ENCODE assay signal across 8 cellular contexts in the genomic region with DNA sequence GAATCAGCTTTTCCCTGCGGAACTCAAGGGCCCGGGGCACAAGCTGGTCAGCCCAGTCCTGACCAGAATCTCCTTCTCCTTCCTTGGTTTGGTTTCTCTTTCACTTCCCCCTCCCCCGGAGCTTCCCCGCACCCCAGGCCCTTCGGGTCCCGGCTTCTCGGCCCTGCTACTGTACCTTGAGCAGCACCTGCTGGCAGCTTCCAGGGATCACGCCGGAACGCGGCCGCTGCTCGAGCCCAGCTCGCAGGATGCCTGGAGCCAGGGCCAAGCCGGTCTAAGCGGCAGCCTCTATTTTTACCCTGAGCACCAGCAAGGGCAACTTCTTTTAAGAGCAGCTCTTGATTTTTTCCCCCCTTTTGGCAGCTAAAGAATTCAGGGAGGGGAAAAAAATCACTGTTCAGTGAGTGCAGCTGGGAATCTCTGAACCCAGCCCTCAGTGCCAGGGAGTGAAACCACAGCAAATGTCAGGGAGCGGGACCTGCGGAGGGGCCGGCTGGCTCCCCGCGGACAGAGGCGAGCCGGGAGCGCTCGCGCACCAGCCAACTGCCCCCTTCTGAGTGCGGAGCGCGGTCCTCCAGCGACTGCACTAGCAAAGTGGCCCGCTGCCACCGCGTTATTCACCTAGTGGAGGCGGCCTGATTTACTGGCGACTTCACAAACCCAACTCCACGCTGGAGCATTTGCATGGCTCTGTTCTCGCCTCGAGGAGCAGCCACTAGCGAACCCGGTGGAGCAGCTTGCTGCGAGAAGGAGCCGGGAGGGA. TPM values are rescaled to one million over a fixed set of nuclear protein-coding genes. Genes with fewer than 3 reads are reported as not detected.
DNase-seq lines count a peak whose midpoint lies in the region; ATAC-seq and TF ChIP-seq lines count a peak whose summit lies in the region.

No MANE protein-coding gene starts in this region.

- TF ChIP-seq POLR2A in lower leg skin (IDR thresholded peaks at IDR 0.05), result no peak

- peak overlapping the region; percentile 40 for H3K4me3 ChIP-seq in GM12875 (ENCODE audit: low read depth, low read length)
- H3K4me3 ChIP-seq in lower leg skin (ENCODE audit: low read depth, poor library complexity, severe bottlenecking), result peak overlapping the region; percentile 12

- TF ChIP-seq CTCF in GM12875 (IDR thresholded peaks at IDR 0.05; ENCODE audit: borderline replicate concordance, insufficient read depth, low read depth, low read length) (peak; percentile 78), lower leg skin (IDR thresholded peaks at IDR 0.05) (no peak)

- ATAC-seq in HG02798 (IDR thresholded peaks at IDR 0.05; ENCODE audit: poor library complexity, unreplicated experiment), result peak; percentile 97

- intact Hi-C loops in lower leg skin (cut with DNase I; ENCODE audit: low total_unique reads), result no loop called here

- DNase-seq in 8988T (peak; percentile 74), NCI-H1694 (lab: John Stamatoyannopoulos, UW) (peak; percentile 63), dermis microvascular lymphatic vessel endothelial cell (ENCODE audit: low read depth in 2 of 2) (peak; percentile 30 to 90), lower leg skin (ENCODE audit: low spot score in 2 of 2) (peak; percentile 66 to 95)
- peak; percentile 12 to 21 for DNase-seq in activated CD4-positive, alpha-beta T cell treated with anti-CD3 and anti-CD28 coated beads for 4 hours
- peak; percentile 35 to 42 for DNase-seq in stimulated activated CD4-positive, alpha-beta T cell treated with anti-CD3 and anti-CD28 coated beads, Interleukin-4, amount 100 ng/mL, for 4 hours

- WGBS in lower leg skin, 2 donors, result 2 to 3% methylated on average over 42 of the region's 42 CpGs

RNA-seq across cellular contexts. Expression of gene INHBA, which starts 2.4 kb away (rescaled TPM):
- total RNA-seq in dermis microvascular lymphatic vessel endothelial cell (0.51 and 1.3 TPM in 2 replicates), lower leg skin (1 to 10 TPM; 1.1 to 6.3 (median 1.7) TPM)

Comparison
In these comparisons a context has a peak if more than half of its experiments do, and no peak if none do; other contexts are left out.
1. Peak in every context shown above with its lines: DNase-seq, ATAC-seq and H3K4me3 ChIP-seq.
2. DNase-seq: peak in every context shown above with its lines; median percentile 80 in lower leg skin; 74 in 8988T; 63 in NCI-H1694; 60 in dermis microvascular lymphatic vessel endothelial cell; 38 in stimulated activated CD4-positive, alpha-beta T cell treated with anti-CD3 and anti-CD28 coated beads, Interleukin-4, amount 100 ng/mL, for 4 hours; 16 in activated CD4-positive, alpha-beta T cell treated with anti-CD3 and anti-CD28 coated beads for 4 hours.